1 cellular context compared by ENCODE assay signal in the genomic region with DNA sequence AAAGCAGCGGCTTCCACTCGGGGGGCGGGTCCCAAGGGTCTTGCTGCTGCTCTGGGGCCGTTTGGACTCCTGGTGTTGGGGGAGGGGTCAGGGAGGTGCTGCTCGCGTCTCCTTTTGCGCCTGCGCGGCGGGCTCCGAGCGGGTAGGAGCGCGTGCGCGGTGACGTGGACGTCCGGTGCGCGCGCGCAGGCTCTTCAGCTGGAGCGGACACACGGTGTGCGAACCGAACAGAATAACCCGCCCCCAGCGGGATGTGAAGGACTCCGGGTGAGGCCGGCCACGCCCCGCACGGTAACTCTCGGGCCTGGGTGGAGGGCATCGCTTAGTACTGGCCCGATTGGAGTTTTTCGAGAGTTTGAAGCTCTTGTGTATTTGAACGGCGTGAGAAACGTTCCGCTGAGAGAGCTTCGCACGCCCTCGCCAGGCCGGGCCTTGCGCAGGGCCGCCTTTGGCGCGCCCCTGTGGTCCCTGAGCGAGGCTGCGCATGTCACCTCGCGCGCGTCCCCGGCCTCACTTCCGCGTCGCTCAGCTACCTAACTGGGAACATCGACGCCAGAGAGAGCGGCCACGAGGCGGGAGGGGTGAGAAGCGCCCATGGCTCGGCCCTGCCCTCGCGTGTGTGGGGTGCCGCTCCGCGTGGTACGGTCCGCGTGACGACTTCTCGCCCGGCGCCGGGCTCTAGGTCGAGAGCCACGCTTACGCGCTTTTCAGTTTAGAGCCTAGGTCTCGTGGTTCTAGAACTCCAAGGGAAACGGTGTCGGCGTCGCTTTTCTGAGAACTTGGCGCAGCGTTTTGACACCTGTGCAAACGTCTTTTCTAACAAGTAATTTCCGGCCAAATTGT.
TF ChIP-seq lines count a peak whose summit lies in the region.

A gene (plus strand): TSS at position 171 of the 843 bp plus-strand sequence.

TF ChIP-seq in K562, 482 proteins besides CTCF, POLR2A, EP300 and RAD21 (continued from another document):
- TF ChIP-seq, protein P1, sequence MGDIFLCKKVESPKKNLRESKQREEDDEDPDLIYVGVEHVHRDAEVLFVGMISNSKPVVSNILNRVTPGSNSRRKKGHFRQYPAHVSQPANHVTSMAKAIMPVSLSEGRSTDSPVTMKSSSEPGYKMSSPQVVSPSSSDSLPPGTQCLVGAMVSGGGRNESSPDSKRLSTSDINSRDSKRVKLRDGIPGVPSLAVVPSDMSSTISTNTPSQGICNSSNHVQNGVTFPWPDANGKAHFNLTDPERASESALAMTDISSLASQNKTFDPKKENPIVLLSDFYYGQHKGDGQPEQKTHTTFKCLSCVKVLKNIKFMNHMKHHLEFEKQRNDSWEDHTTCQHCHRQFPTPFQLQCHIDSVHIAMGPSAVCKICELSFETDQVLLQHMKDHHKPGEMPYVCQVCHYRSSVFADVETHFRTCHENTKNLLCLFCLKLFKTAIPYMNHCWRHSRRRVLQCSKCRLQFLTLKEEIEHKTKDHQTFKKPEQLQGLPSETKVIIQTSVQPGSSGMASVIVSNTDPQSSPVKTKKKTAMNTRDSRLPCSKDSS (IDR thresholded peaks at IDR 0.05; ENCODE audit: low read depth, partially characterized antibody): no peak
TF ChIP-seq in K562: peak in this region for 210.
